ENCODE assay signal across 17 cellular contexts in genomic region chr10:3955954-3956617, GRCh38.
DNase-seq lines count a peak whose midpoint lies in the region; ATAC-seq, FAIRE-seq and TF ChIP-seq lines count a peak whose summit lies in the region.
"Had no signal": no experiment of that assay in that cellular context is flagged by ENCODE, and none has a peak within 500 bp of the region (broad histone marks: within the 10 kb centered on the region; RNA-seq: fewer than 3 reads in every experiment).

No MANE protein-coding gene starts in this region.

- H3K36me3 Mint-ChIP-seq in astrocyte (ENCODE audit: low read depth, unreplicated experiment) (no peaks in the 10 kb centered on the region), neural progenitor cell (no peaks in the 10 kb centered on the region)
- H3K36me3 Mint-ChIP-seq: type B pancreatic cell had no signal

- no peak overlapping the region for H3K4me3 ChIP-seq in HUES48 (ENCODE audit: low read depth, low read length)
- H3K4me3 ChIP-seq in astrocyte (ENCODE audit: insufficient read depth, low read depth, low read length), result no peak overlapping the region
- peak overlapping the region; percentile 13 for H3K4me3 ChIP-seq in neural progenitor cell
- H3K4me3 ChIP-seq in PC-9, result no peak overlapping the region
- H3K4me3 ChIP-seq: BLaER1, left ventricle myocardium inferior had no signal

- intact Hi-C loops in PC-9 (cut with micrococcal nuclease; ENCODE audit: unreplicated experiment), result no loop called here

- no peaks in the 10 kb centered on the region for H3K9me2 ChIP-seq in PC-9 (ENCODE audit: insufficient read depth)

- BruUV-seq in PC-9 (replicated peaks; lab: Mats Ljungman, UMichigan), result no TSS peak

- H3K4me1 ChIP-seq in HUES48 (ENCODE audit: control insufficient read depth, insufficient read depth, low read length) (peaks cover 32% of the 10 kb centered on the region), astrocyte (ENCODE audit: insufficient read depth, low read length) (peaks cover 3% of the 10 kb centered on the region), neural progenitor cell (peaks cover 30% of the 10 kb centered on the region), PC-9 (replicated peaks; ENCODE audit: insufficient read depth) (no peaks in the 10 kb centered on the region)

- H3K27me3 Mint-ChIP-seq in astrocyte (ENCODE audit: low read depth, unreplicated experiment), result no peaks in the 10 kb centered on the region
- H3K27me3 Mint-ChIP-seq in neural progenitor cell (ENCODE audit: insufficient read depth, low read depth), result peaks cover 4% of the 10 kb centered on the region
- H3K27me3 Mint-ChIP-seq: activated CD4-positive, alpha-beta T cell treated with anti-CD3 and anti-CD28 coated beads, Interleukin-2, amount 10 ng/mL, durations not matched to agents 24 days and 14 days; T-helper 17 cell; type B pancreatic cell had no signal

- H3K36me3 ChIP-seq in HUES48 (ENCODE audit: control insufficient read depth, insufficient read depth, low read length) (no peaks in the 10 kb centered on the region), astrocyte (ENCODE audit: insufficient read depth, low read length) (no peaks in the 10 kb centered on the region), neural progenitor cell (no peaks in the 10 kb centered on the region), PC-9 (ENCODE audit: low read depth) (no peaks in the 10 kb centered on the region)
- H3K36me3 ChIP-seq: BLaER1, left ventricle myocardium inferior had no signal

- no peak for TF ChIP-seq CTCF in astrocyte (IDR thresholded peaks at IDR 0.05; ENCODE audit: insufficient read depth, low read depth, low read length)
- no peak for TF ChIP-seq CTCF in neural progenitor cell (IDR thresholded peaks at IDR 0.05)
- TF ChIP-seq CTCF in PC-9 (conservative IDR thresholded peaks at IDR 0.05), result no peak

- peaks cover 2% of the 10 kb centered on the region for H3K4me1 Mint-ChIP-seq in astrocyte (ENCODE audit: low read depth, unreplicated experiment)
- H3K4me1 Mint-ChIP-seq in neural progenitor cell, result peaks cover 52% of the 10 kb centered on the region

- in situ Hi-C loops in G401 (cut with HindIII; ENCODE audit: low sequenced_read_pairs), result no loop called here

- no peaks in the 10 kb centered on the region for H3K9me3 ChIP-seq in HUES48 (ENCODE audit: control insufficient read depth, insufficient read depth, low read length)
- no peaks in the 10 kb centered on the region for H3K9me3 ChIP-seq in astrocyte (ENCODE audit: insufficient read depth, low read depth, low read length)
- H3K9me3 ChIP-seq in neural progenitor cell (ENCODE audit: low read depth), result no peaks in the 10 kb centered on the region
- no peaks in the 10 kb centered on the region for H3K9me3 ChIP-seq in PC-9 (ENCODE audit: insufficient read depth, low read depth)
- H3K9me3 ChIP-seq: BLaER1, left ventricle myocardium inferior had no signal

- no peak for FAIRE-seq in astrocyte (lab: Jason Lieb, UNC)

- H3F3A ChIP-seq in neural progenitor cell (ENCODE audit: low read depth) (peaks cover 20% of the 10 kb centered on the region), PC-9 (ENCODE audit: insufficient read depth, low read depth) (no peaks in the 10 kb centered on the region)

- H3K4me3 Mint-ChIP-seq in astrocyte (ENCODE audit: unreplicated experiment), result no peak overlapping the region
- H3K4me3 Mint-ChIP-seq in neural progenitor cell, result no peak overlapping the region
- H3K4me3 Mint-ChIP-seq: activated CD4-positive, alpha-beta T cell treated with anti-CD3 and anti-CD28 coated beads, Interleukin-2, amount 10 ng/mL, durations not matched to agents 24 days and 14 days; T-helper 17 cell; type B pancreatic cell had no signal

- DNase-seq in NCI-H2107 (lab: John Stamatoyannopoulos, UW), result peak; percentile 33
- DNase-seq in astrocyte (ENCODE audit: low read depth), result no peak
- DNase-seq in neural progenitor cell (ENCODE audit: low spot score), result peak; percentile 36
- no peak for DNase-seq in PC-9
- DNase-seq in G401 (ENCODE audit: low spot score), result no peak
- DNase-seq: activated CD4-positive, alpha-beta T cell treated with anti-CD3 and anti-CD28 coated beads, Interleukin-2, amount 10 ng/mL, durations not matched to agents 24 days and 14 days; EL; head of caudate nucleus; left ventricle myocardium inferior; NCI-H2171 treated with DMSO at 0.1 percent for 48 hours; stimulated activated CD4-positive, alpha-beta T cell treated with anti-CD3 and anti-CD28 coated beads, Interleukin-1b, Interleukin-23, amount 100 ng/mL, for 48 hours; T-helper 17 cell had no signal

- no peak overlapping the region for H3K4me2 ChIP-seq in astrocyte (ENCODE audit: low read length)
- peak overlapping the region; percentile 59 for H3K4me2 ChIP-seq in neural progenitor cell
- no peak overlapping the region for H3K4me2 ChIP-seq in PC-9
- H3K4me2 ChIP-seq: BLaER1 had no signal

- H3K27ac Mint-ChIP-seq in astrocyte (ENCODE audit: unreplicated experiment) (peak overlapping the region; percentile 53), neural progenitor cell (peak overlapping the region; percentile 73)
- H3K27ac Mint-ChIP-seq: activated CD4-positive, alpha-beta T cell treated with anti-CD3 and anti-CD28 coated beads, Interleukin-2, amount 10 ng/mL, durations not matched to agents 24 days and 14 days; T-helper 17 cell; type B pancreatic cell had no signal

- peak overlapping the region; percentile 79 for H3K27ac ChIP-seq in HUES48 (ENCODE audit: low read depth, low read length)
- H3K27ac ChIP-seq in astrocyte (ENCODE audit: low read depth, low read length), result no peak overlapping the region
- H3K27ac ChIP-seq in neural progenitor cell, result no peak overlapping the region
- no peak overlapping the region for H3K27ac ChIP-seq in PC-9
- H3K27ac ChIP-seq: BLaER1, epithelial cell of prostate, left ventricle myocardium inferior had no signal

- POLR2A ChIA-PET in PC-9 (lab: Charles Lee; ENCODE audit: unreplicated experiment), result no interaction called here

- no peaks in the 10 kb centered on the region for H3K9me3 Mint-ChIP-seq in astrocyte (ENCODE audit: unreplicated experiment)
- H3K9me3 Mint-ChIP-seq in neural progenitor cell, result peaks cover 3% of the 10 kb centered on the region
- H3K9me3 Mint-ChIP-seq: type B pancreatic cell had no signal

- H3K27me3 ChIP-seq in HUES48 (ENCODE audit: control insufficient read depth, insufficient read depth, low read length) (no peaks in the 10 kb centered on the region), astrocyte (ENCODE audit: insufficient read depth, low read length) (no peaks in the 10 kb centered on the region), neural progenitor cell (no peaks in the 10 kb centered on the region), PC-9 (ENCODE audit: insufficient read depth, low read depth) (no peaks in the 10 kb centered on the region)
- H3K27me3 ChIP-seq: BLaER1 had no signal

- H2AFZ ChIP-seq in astrocyte (ENCODE audit: low read depth, low read length) (peak overlapping the region; percentile 2), neural progenitor cell (replicated peaks) (peak overlapping the region; percentile 36), PC-9 (no peak overlapping the region)

- ATAC-seq in GM21737 (IDR thresholded peaks at IDR 0.05; ENCODE audit: unreplicated experiment), result no peak
- ATAC-seq: T-helper 17 cell had no signal

- H4K20me1 ChIP-seq in astrocyte (ENCODE audit: insufficient read depth, low read length), result no peaks in the 10 kb centered on the region
- no peaks in the 10 kb centered on the region for H4K20me1 ChIP-seq in neural progenitor cell (ENCODE audit: low read depth)
- no peaks in the 10 kb centered on the region for H4K20me1 ChIP-seq in PC-9 (ENCODE audit: insufficient read depth)
- H4K20me1 ChIP-seq: BLaER1 had no signal

- H3K9ac ChIP-seq in HUES48 (ENCODE audit: low read depth, low read length) (no peak overlapping the region), astrocyte (ENCODE audit: low read length) (no peak overlapping the region), neural progenitor cell (no peak overlapping the region)
- H3K9ac ChIP-seq: BLaER1 had no signal

- CTCF ChIA-PET in PC-9 (lab: Charles Lee), result interaction anchor here (0.5 to 0.9 kb wide), 2 partner anchors 13 to 164 kb away, joined by 3 to 4 read pairs; no protein-coding TSS in a partner anchor

- H3K79me2 ChIP-seq in astrocyte (ENCODE audit: insufficient read depth, low read length) (no peaks in the 10 kb centered on the region), neural progenitor cell (ENCODE audit: low read depth) (no peaks in the 10 kb centered on the region), PC-9 (ENCODE audit: low read depth) (no peaks in the 10 kb centered on the region)

Comparison
In these comparisons a context has a peak if more than half of its experiments do, and no peak if none do; other contexts are left out.
1. DNase-seq: peak in NCI-H2107 (single experiment) and neural progenitor cell (single experiment); none in astrocyte (single experiment), PC-9 (0 of 2) and G401 (single experiment).